ENCODE assay signal across 16 cellular contexts in the genomic region with DNA sequence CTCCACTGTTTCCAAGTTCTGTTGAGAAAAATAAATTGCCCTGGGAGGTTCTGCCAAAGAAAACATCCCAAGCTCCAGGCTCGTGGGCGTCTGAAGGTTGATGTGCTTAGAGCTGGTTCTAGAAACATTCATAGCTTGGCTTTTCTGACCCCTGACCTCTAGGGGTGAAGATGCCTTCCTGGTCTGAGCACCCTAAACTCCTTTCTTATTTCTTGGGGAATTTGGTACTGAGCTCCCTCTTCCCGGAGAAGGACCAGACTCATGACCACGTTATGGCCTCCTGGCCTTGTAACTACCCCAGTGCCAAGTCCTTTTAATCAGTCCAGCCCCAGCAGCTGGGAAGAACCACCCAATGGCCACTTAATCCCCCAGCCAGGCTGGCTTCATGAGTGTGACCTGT.
"Had no signal": no experiment of that assay in that cellular context is flagged by ENCODE, and none has a peak within 500 bp of the region (broad histone marks: within the 10 kb centered on the region; RNA-seq: fewer than 3 reads in every experiment).

No MANE protein-coding gene starts in this region.

- H3K9me3 ChIP-seq: heart left ventricle, mucosa of descending colon, psoas muscle, SJCRH30, upper lobe of left lung had no signal

- FAIRE-seq: islet of Langerhans had no signal

- H3K4me3 ChIP-seq: heart left ventricle, mucosa of descending colon, psoas muscle, SJCRH30, upper lobe of left lung had no signal

- ATAC-seq: esophagus mucosa, heart left ventricle, mucosa of descending colon, psoas muscle had no signal

- DNase-seq: activated CD4-positive, alpha-beta T cell treated with anti-CD3 and anti-CD28 coated beads, Interleukin-2, amount 50 U/mL, for 48 hours; activated CD4-positive, CD25-positive, alpha-beta regulatory T cell treated with anti-CD3 and anti-CD28 coated beads, Interleukin-2, amount 50 U/mL, for 72 hours; activated gamma-delta T cell treated with Interleukin-2 at 50 U/mL for 16 hours; activated naive CD8-positive, alpha-beta T cell treated with anti-CD3 and anti-CD28 coated beads for 36 hours; activated T-cell treated with anti-CD3 and anti-CD28 coated beads, Interleukin-2, amount 50 U/mL, for 48 hours; central memory CD4-positive, alpha-beta T cell; endodermal cell; foreskin melanocyte; heart left ventricle; mucosa of descending colon; nephron progenitor cell; psoas muscle; SJCRH30; upper lobe of left lung had no signal

- H3K36me3 ChIP-seq: heart left ventricle, SJCRH30, upper lobe of left lung had no signal

- H3K27ac ChIP-seq: psoas muscle, SJCRH30, upper lobe of left lung had no signal

- H3K4me1 ChIP-seq: psoas muscle, SJCRH30 had no signal

- H3K27me3 ChIP-seq: heart left ventricle, SJCRH30, upper lobe of left lung had no signal
